1 cellular context compared by ENCODE assay signal in genomic region chr12:64222011-64222765, GRCh38.
TF ChIP-seq lines count a peak whose summit lies in the region.

Gene KICS2, minus strand, starts transcription at chr12:64222296. Its CDS starts 59 bp downstream, at chr12:64222237.

TF ChIP-seq in HEK293, 187 proteins besides CTCF, POLR2A, EP300 and RAD21 (continued from another document):
- TF ChIP-seq AEBP2 (tag by site-specific recombination; IDR thresholded peaks at IDR 0.05; ENCODE audit: borderline replicate concordance) = no peak
- TF ChIP-seq ZNF48 (tag by site-specific recombination; IDR thresholded peaks at IDR 0.05) = no peak
- TF ChIP-seq ZNF221 (tag by site-specific recombination; IDR thresholded peaks at IDR 0.05; ENCODE audit: borderline replicate concordance) = 0 out of 2 replicates have a peak, but pooled peaks have one; percentile 50
- 0 out of 2 replicates have a peak, but pooled peaks have one; percentile 9 for TF ChIP-seq ZNF792 (tag by site-specific recombination; IDR thresholded peaks at IDR 0.05)
- TF ChIP-seq, protein P1, sequence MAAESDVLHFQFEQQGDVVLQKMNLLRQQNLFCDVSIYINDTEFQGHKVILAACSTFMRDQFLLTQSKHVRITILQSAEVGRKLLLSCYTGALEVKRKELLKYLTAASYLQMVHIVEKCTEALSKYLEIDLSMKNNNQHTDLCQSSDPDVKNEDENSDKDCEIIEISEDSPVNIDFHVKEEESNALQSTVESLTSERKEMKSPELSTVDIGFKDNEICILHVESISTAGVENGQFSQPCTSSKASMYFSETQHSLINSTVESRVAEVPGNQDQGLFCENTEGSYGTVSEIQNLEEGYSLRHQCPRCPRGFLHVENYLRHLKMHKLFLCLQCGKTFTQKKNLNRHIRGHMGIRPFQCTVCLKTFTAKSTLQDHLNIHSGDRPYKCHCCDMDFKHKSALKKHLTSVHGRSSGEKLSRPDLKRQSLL (tag by site-specific recombination; IDR thresholded peaks at IDR 0.05) = no peak
- TF ChIP-seq ZNF585B (tag by site-specific recombination; IDR thresholded peaks at IDR 0.05) = no peak
- TF ChIP-seq, protein P2, sequence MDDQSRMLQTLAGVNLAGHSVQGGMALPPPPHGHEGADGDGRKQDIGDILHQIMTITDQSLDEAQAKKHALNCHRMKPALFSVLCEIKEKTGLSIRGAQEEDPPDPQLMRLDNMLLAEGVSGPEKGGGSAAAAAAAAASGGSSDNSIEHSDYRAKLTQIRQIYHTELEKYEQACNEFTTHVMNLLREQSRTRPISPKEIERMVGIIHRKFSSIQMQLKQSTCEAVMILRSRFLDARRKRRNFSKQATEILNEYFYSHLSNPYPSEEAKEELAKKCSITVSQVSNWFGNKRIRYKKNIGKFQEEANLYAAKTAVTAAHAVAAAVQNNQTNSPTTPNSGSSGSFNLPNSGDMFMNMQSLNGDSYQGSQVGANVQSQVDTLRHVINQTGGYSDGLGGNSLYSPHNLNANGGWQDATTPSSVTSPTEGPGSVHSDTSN (CRISPR knock-in tag; IDR thresholded peaks at IDR 0.05) = 0 out of 2 replicates have a peak, but pooled peaks have one; percentile 36
- TF ChIP-seq ZNF777 (tag by site-specific recombination; IDR thresholded peaks at IDR 0.05; ENCODE audit: borderline replicate concordance) = no peak
- TF ChIP-seq, protein P3, sequence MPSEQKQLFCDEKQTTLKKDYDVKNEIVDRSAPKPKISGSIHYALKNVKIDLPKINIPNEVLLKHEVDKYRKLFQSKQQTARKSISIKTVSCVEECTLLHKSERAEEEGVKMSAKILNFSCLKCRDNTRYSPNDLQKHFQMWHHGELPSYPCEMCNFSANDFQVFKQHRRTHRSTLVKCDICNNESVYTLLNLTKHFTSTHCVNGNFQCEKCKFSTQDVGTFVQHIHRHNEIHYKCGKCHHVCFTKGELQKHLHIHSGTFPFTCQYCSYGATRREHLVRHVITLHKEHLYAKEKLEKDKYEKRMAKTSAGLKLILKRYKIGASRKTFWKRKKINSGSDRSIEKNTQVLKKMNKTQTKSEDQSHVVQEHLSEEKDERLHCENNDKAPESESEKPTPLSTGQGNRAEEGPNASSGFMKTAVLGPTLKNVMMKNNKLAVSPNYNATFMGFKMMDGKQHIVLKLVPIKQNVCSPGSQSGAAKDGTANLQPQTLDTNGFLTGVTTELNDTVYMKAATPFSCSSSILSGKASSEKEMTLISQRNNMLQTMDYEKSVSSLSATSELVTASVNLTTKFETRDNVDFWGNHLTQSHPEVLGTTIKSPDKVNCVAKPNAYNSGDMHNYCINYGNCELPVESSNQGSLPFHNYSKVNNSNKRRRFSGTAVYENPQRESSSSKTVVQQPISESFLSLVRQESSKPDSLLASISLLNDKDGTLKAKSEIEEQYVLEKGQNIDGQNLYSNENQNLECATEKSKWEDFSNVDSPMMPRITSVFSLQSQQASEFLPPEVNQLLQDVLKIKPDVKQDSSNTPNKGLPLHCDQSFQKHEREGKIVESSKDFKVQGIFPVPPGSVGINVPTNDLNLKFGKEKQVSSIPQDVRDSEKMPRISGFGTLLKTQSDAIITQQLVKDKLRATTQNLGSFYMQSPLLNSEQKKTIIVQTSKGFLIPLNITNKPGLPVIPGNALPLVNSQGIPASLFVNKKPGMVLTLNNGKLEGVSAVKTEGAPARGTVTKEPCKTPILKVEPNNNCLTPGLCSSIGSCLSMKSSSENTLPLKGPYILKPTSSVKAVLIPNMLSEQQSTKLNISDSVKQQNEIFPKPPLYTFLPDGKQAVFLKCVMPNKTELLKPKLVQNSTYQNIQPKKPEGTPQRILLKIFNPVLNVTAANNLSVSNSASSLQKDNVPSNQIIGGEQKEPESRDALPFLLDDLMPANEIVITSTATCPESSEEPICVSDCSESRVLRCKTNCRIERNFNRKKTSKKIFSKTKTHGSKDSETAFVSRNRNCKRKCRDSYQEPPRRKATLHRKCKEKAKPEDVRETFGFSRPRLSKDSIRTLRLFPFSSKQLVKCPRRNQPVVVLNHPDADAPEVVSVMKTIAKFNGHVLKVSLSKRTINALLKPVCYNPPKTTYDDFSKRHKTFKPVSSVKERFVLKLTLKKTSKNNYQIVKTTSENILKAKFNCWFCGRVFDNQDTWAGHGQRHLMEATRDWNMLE (tag by site-specific recombination; conservative IDR thresholded peaks at IDR 0.05; ENCODE audit: low read depth) = no peak; the same call in 1 of the 2 replicates
- TF ChIP-seq ZBTB8A (tag by site-specific recombination; IDR thresholded peaks at IDR 0.05) = peak; percentile 89
- peak; percentile 73; the same call in 1 of the 2 replicates for TF ChIP-seq ZNF76 (tag by site-specific recombination; IDR thresholded peaks at IDR 0.05; ENCODE audit: borderline replicate concordance, low read depth)
- peak; percentile 92 for TF ChIP-seq ZBTB17 (tag by site-specific recombination; IDR thresholded peaks at IDR 0.05)
- 0 out of 2 replicates have a peak, but pooled peaks have one; percentile 11 for TF ChIP-seq ZNF146 (tag by site-specific recombination; IDR thresholded peaks at IDR 0.05)
- 0 out of 2 replicates have a peak, but pooled peaks have one; percentile 6 for TF ChIP-seq OSR2 (tag by site-specific recombination; IDR thresholded peaks at IDR 0.05)
- no peak for TF ChIP-seq PRDM1 (tag by site-specific recombination; IDR thresholded peaks at IDR 0.05)
- TF ChIP-seq ZNF677 (tag by site-specific recombination; IDR thresholded peaks at IDR 0.05) = peak; percentile 45; the same call in 1 of the 2 replicates
- TF ChIP-seq, protein P4, sequence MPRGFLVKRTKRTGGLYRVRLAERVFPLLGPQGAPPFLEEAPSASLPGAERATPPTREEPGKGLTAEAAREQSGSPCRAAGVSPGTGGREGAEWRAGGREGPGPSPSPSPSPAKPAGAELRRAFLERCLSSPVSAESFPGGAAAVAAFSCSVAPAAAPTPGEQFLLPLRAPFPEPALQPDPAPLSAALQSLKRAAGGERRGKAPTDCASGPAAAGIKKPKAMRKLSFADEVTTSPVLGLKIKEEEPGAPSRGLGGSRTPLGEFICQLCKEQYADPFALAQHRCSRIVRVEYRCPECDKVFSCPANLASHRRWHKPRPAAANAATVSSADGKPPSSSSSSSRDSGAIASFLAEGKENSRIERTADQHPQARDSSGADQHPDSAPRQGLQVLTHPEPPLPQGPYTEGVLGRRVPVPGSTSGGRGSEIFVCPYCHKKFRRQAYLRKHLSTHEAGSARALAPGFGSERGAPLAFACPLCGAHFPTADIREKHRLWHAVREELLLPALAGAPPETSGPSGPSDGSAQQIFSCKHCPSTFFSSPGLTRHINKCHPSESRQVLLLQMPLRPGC (tag by site-specific recombination; IDR thresholded peaks at IDR 0.05) = peak; percentile 81; the same call in 1 of the 2 replicates
- TF ChIP-seq ZNF37A (tag by site-specific recombination; IDR thresholded peaks at IDR 0.05) = 0 out of 2 replicates have a peak, but pooled peaks have one; percentile 39
- TF ChIP-seq, protein P5, sequence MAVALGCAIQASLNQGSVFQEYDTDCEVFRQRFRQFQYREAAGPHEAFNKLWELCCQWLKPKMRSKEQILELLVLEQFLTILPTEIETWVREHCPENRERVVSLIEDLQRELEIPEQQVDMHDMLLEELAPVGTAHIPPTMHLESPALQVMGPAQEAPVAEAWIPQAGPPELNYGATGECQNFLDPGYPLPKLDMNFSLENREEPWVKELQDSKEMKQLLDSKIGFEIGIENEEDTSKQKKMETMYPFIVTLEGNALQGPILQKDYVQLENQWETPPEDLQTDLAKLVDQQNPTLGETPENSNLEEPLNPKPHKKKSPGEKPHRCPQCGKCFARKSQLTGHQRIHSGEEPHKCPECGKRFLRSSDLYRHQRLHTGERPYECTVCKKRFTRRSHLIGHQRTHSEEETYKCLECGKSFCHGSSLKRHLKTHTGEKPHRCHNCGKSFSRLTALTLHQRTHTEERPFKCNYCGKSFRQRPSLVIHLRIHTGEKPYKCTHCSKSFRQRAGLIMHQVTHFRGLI (tag by site-specific recombination; IDR thresholded peaks at IDR 0.05) = no peak; the same call in 1 of the 2 replicates
- no peak for TF ChIP-seq SCRT1 (tag by site-specific recombination; IDR thresholded peaks at IDR 0.05; ENCODE audit: borderline replicate concordance)
- 0 out of 2 replicates have a peak, but pooled peaks have one; percentile 22 for TF ChIP-seq YY1 (tag by site-specific recombination; IDR thresholded peaks at IDR 0.05)
- TF ChIP-seq, protein P6, sequence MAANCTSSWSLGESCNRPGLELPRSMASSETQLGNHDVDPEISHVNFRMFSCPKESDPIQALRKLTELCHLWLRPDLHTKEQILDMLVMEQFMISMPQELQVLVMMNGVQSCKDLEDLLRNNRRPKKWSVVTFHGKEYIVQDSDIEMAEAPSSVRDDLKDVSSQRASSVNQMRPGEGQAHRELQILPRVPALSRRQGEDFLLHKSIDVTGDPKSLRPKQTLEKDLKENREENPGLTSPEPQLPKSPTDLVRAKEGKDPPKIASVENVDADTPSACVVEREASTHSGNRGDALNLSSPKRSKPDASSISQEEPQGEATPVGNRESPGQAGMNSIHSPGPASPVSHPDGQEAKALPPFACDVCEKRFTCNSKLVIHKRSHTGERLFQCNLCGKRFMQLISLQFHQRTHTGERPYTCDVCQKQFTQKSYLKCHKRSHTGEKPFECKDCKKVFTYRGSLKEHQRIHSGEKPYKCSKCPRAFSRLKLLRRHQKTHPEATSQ (tag by site-specific recombination; IDR thresholded peaks at IDR 0.05) = peak; percentile 86
- TF ChIP-seq, protein P7, sequence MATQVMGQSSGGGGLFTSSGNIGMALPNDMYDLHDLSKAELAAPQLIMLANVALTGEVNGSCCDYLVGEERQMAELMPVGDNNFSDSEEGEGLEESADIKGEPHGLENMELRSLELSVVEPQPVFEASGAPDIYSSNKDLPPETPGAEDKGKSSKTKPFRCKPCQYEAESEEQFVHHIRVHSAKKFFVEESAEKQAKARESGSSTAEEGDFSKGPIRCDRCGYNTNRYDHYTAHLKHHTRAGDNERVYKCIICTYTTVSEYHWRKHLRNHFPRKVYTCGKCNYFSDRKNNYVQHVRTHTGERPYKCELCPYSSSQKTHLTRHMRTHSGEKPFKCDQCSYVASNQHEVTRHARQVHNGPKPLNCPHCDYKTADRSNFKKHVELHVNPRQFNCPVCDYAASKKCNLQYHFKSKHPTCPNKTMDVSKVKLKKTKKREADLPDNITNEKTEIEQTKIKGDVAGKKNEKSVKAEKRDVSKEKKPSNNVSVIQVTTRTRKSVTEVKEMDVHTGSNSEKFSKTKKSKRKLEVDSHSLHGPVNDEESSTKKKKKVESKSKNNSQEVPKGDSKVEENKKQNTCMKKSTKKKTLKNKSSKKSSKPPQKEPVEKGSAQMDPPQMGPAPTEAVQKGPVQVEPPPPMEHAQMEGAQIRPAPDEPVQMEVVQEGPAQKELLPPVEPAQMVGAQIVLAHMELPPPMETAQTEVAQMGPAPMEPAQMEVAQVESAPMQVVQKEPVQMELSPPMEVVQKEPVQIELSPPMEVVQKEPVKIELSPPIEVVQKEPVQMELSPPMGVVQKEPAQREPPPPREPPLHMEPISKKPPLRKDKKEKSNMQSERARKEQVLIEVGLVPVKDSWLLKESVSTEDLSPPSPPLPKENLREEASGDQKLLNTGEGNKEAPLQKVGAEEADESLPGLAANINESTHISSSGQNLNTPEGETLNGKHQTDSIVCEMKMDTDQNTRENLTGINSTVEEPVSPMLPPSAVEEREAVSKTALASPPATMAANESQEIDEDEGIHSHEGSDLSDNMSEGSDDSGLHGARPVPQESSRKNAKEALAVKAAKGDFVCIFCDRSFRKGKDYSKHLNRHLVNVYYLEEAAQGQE (tag by site-specific recombination; IDR thresholded peaks at IDR 0.05) = peak; percentile 10; the same call in 1 of the 2 replicates
- TF ChIP-seq ZNF302 (tag by site-specific recombination; IDR thresholded peaks at IDR 0.05; ENCODE audit: low read depth) = no peak
- peak; percentile 72 for TF ChIP-seq ZNF707 (tag by site-specific recombination; IDR thresholded peaks at IDR 0.05)
- TF ChIP-seq ZFP69B (tag by site-specific recombination; IDR thresholded peaks at IDR 0.05) = peak; percentile 92
